In the genomic region with DNA sequence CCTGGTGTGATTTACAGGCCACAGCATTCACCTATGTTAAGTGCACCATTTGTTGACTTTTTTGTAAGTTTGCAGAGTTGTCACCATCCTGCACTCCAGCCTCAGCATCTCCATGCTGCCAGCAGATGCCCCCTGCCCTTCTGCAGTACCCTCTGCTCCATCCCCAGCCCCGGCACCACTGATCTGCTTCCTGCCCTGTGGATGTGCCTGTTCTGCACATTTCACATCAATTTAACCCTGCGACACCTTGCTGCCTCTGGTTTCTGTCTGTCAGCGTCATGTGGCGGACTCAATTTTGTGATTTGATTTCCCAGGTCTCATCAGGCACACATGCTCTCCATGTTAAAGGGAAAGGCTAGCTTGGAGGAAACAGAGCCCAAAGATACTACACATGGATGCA, we compare ENCODE assay signal across 10 cellular contexts. TPM values are rescaled to one million over a fixed set of nuclear protein-coding genes. Genes with fewer than 3 reads are reported as not detected.
"Had no signal": no experiment of that assay in that cellular context is flagged by ENCODE, and none has a peak within 500 bp of the region (broad histone marks: within the 10 kb centered on the region; RNA-seq: fewer than 3 reads in every experiment).

No MANE protein-coding gene starts in this region.

RNA-seq across cellular contexts. Expression of a gene that starts 36.5 kb away (rescaled TPM):
- total RNA-seq: naive thymus-derived CD8-positive, alpha-beta T cell; natural killer cell treated with Interleukin-12 subunit alpha and Interleukin-12 subunit beta and Interleukin-15 and Interleukin-18, amount 100 ng/mL, for 72 hours; osteocyte; pulmonary artery endothelial cell; right atrium auricular region; sciatic nerve; smooth muscle cell; spleen; upper lobe of right lung; vagina had no signal
- polyA plus RNA-seq: naive thymus-derived CD8-positive, alpha-beta T cell had no signal
